13 cellular contexts compared by ENCODE assay signal in genomic region chr17:39080416-39081179, GRCh38.
DNase-seq lines count a peak whose midpoint lies in the region; ATAC-seq and TF ChIP-seq lines count a peak whose summit lies in the region.
"Had no signal": no experiment of that assay in that cellular context is flagged by ENCODE, and none has a peak within 500 bp of the region (broad histone marks: within the 10 kb centered on the region; RNA-seq: fewer than 3 reads in every experiment).

No MANE protein-coding gene starts in this region.

- H3K27me3 ChIP-seq in BE2C (no peaks in the 10 kb centered on the region), MG63 (no peaks in the 10 kb centered on the region; the same call in 1 of the 2 replicates), esophagus squamous epithelium (no peaks in the 10 kb centered on the region), neuronal stem cell (ENCODE audit: control insufficient read depth in 3 of 3, insufficient read depth in 3 of 3, low read depth in 1 of 3, low read length in 3 of 3) (no peaks in the 10 kb centered on the region)
- no peaks in the 10 kb centered on the region for H3K27me3 ChIP-seq in effector memory CD4-positive, alpha-beta T cell (replicated peaks; ENCODE audit: control insufficient read depth, insufficient read depth, low read length, poor library complexity, severe bottlenecking)

- H3K23ac ChIP-seq in neuronal stem cell (ENCODE audit: low read depth, low read length, poor library complexity) = no peak overlapping the region

- DNase-seq in BE2C (peak; percentile 38), MG63 (peak; percentile 75), esophagus squamous epithelium (lab: John Stamatoyannopoulos, UW) (no peak), neuronal stem cell (ENCODE audit: low spot score) (no peak), NCI-H748 (lab: John Stamatoyannopoulos, UW; ENCODE audit: unreplicated experiment) (no peak), germinal center (ENCODE audit: low spot score) (no peak)
- DNase-seq in effector memory CD4-positive, alpha-beta T cell = no peak
- DNase-seq: activated CD8-positive, alpha-beta memory T cell treated with anti-CD3 and anti-CD28 coated beads, Interleukin-2, amount 50 U/mL, for 48 hours; AML-193; NCI-H1092; T1000 had no signal

- H3K4me1 ChIP-seq in BE2C (no peaks in the 10 kb centered on the region), esophagus squamous epithelium (peaks cover 0 to 44% (median 24%) of the 10 kb centered on the region in 3 donors), neuronal stem cell (ENCODE audit: control insufficient read depth in 2 of 2, insufficient read depth in 1 of 2, low read depth in 1 of 2, low read length in 2 of 2) (peaks cover 0 to 8% of the 10 kb centered on the region in 2 donors)
- H3K4me1 ChIP-seq in effector memory CD4-positive, alpha-beta T cell (ENCODE audit: control insufficient read depth, insufficient read depth, low read length, poor library complexity, severe bottlenecking) = no peaks in the 10 kb centered on the region

- no peak overlapping the region for H3K4me2 ChIP-seq in neuronal stem cell (ENCODE audit: insufficient read depth, low read length, poor library complexity, severe bottlenecking)

- 42 to 52% methylated on average over 5 of the region's 7 CpGs for WGBS in esophagus squamous epithelium, 2 donors
- WGBS in neuronal stem cell (ENCODE audit: extremely low coverage in 2 of 2, insufficient read length in 2 of 2, insufficient replicate concordance in 1 of 2), 2 donors = no CpG with 5 or more reads among the region's 7 CpGs

- H3K79me1 ChIP-seq in neuronal stem cell (ENCODE audit: low read depth, low read length) = no peaks in the 10 kb centered on the region

- H3K9ac ChIP-seq in neuronal stem cell (ENCODE audit: low read depth, low read length, poor library complexity) = no peak overlapping the region

- no peak overlapping the region for H3K14ac ChIP-seq in neuronal stem cell (ENCODE audit: low read length)

- H2BK12ac ChIP-seq in neuronal stem cell (ENCODE audit: low read length) = no peak overlapping the region

- H2BK120ac ChIP-seq in neuronal stem cell (ENCODE audit: low read depth, low read length) = no peak overlapping the region

- intact Hi-C loops in esophagus squamous epithelium (cut with DNase I) = no loop called here

- H3K27ac ChIP-seq in esophagus squamous epithelium (peak overlapping the region in 3 of 4 donors; percentile 25 to 54 (median 34)), neuronal stem cell (replicated peaks; ENCODE audit: low read length) (peak overlapping the region; percentile 36)
- H3K27ac ChIP-seq in effector memory CD4-positive, alpha-beta T cell (ENCODE audit: insufficient read depth, low read length, poor library complexity, severe bottlenecking) = no peak overlapping the region

- no peak overlapping the region for H4K91ac ChIP-seq in neuronal stem cell (ENCODE audit: low read depth, low read length, poor library complexity)

- no peak overlapping the region for H4K8ac ChIP-seq in neuronal stem cell (ENCODE audit: low read depth, low read length)

- no peak overlapping the region for H2BK5ac ChIP-seq in neuronal stem cell (ENCODE audit: low read length)

- no peak for TF ChIP-seq POLR2A in esophagus squamous epithelium (IDR thresholded peaks at IDR 0.05)

- H3K4ac ChIP-seq in neuronal stem cell (ENCODE audit: low read length) = no peak overlapping the region

- no peak overlapping the region for H2BK15ac ChIP-seq in neuronal stem cell (ENCODE audit: low read length)

- H3K4me3 ChIP-seq in BE2C (ENCODE audit: low read depth, low read length) (no peak overlapping the region), MG63 (no peak overlapping the region), esophagus squamous epithelium (no peak overlapping the region), neuronal stem cell (ENCODE audit: low read length in 2 of 2) (no peak overlapping the region)
- no peak overlapping the region for H3K4me3 ChIP-seq in effector memory CD4-positive, alpha-beta T cell (ENCODE audit: insufficient read depth, low read depth, low read length, poor library complexity, severe bottlenecking)

- H3K18ac ChIP-seq in neuronal stem cell (ENCODE audit: low read length) = peak overlapping the region; percentile 69

- ATAC-seq in HG03135 (IDR thresholded peaks at IDR 0.05; ENCODE audit: unreplicated experiment) = no peak
- ATAC-seq: left lobe of liver had no signal

- H3K36me3 ChIP-seq in BE2C (no peaks in the 10 kb centered on the region), MG63 (no peaks in the 10 kb centered on the region), esophagus squamous epithelium (peaks cover 0 to 9% (median 0%) of the 10 kb centered on the region in 3 donors), neuronal stem cell (replicated peaks in 1 of 2; ENCODE audit: control insufficient read depth in 2 of 2, insufficient read depth in 2 of 2, low read length in 2 of 2) (no peaks in the 10 kb centered on the region)
- H3K36me3 ChIP-seq in effector memory CD4-positive, alpha-beta T cell (ENCODE audit: control insufficient read depth, insufficient read depth, low read length) = no peaks in the 10 kb centered on the region

- H3K9me3 ChIP-seq in BE2C (no peaks in the 10 kb centered on the region), MG63 (no peaks in the 10 kb centered on the region), esophagus squamous epithelium (no peaks in the 10 kb centered on the region), neuronal stem cell (replicated peaks in 1 of 2; ENCODE audit: control insufficient read depth in 2 of 2, insufficient read depth in 1 of 2, low read depth in 1 of 2, low read length in 2 of 2) (no peaks in the 10 kb centered on the region)
- H3K9me3 ChIP-seq in effector memory CD4-positive, alpha-beta T cell (ENCODE audit: control insufficient read depth, low read length) = no peaks in the 10 kb centered on the region

- no peak overlapping the region for H2AK5ac ChIP-seq in neuronal stem cell (ENCODE audit: low read depth, low read length)

- 0 out of 2 replicates have a peak, but pooled peaks have one; percentile 2 for TF ChIP-seq CTCF in BE2C (IDR thresholded peaks at IDR 0.05; ENCODE audit: low read depth, low read length)
- TF ChIP-seq CTCF in esophagus squamous epithelium (IDR thresholded peaks at IDR 0.05) = no peak

- peak overlapping the region; percentile 10 for H2AFZ ChIP-seq in neuronal stem cell (ENCODE audit: low read length)

Comparison
In these comparisons a context has a peak if more than half of its experiments do, and no peak if none do; other contexts are left out.
1. DNase-seq: peak in BE2C (single experiment) and MG63 (single experiment); none in esophagus squamous epithelium (single experiment), neuronal stem cell (single experiment), effector memory CD4-positive, alpha-beta T cell (0 of 3), NCI-H748 (single experiment) and germinal center (single experiment).